Comparison of ENCODE assay signal across 12 cellular contexts in genomic region chr6:85864453-85865401, GRCh38.
DNase-seq lines count a peak whose midpoint lies in the region; ATAC-seq and TF ChIP-seq lines count a peak whose summit lies in the region.
"Had no signal": no experiment of that assay in that cellular context is flagged by ENCODE, and none has a peak within 500 bp of the region (broad histone marks: within the 10 kb centered on the region; RNA-seq: fewer than 3 reads in every experiment).

No MANE protein-coding gene starts in this region.

- H3K9me3 ChIP-seq in right cardiac atrium (ENCODE audit: control insufficient read depth, low read length) (no peaks in the 10 kb centered on the region), tibial artery (no peaks in the 10 kb centered on the region)
- H3K9me3 ChIP-seq: SJCRH30 had no signal

- in situ Hi-C loops in astrocyte of the spinal cord (cut with HindIII; ENCODE audit: low sequenced_read_pairs), result no loop called here

- peak; percentile 40 to 61 for ATAC-seq in right cardiac atrium
- no peak for ATAC-seq in GM21360 (IDR thresholded peaks at IDR 0.05; ENCODE audit: unreplicated experiment)
- ATAC-seq in HG02884 (IDR thresholded peaks at IDR 0.05; ENCODE audit: unreplicated experiment), result no peak
- ATAC-seq: activated T-cell treated with anti-CD3 and anti-CD28 coated beads, Interleukin-2, amount 50 U/mL, for 72 hours had no signal

- H3K27me3 ChIP-seq in right cardiac atrium (ENCODE audit: control insufficient read depth, insufficient read depth) (no peaks in the 10 kb centered on the region), tibial artery (no peaks in the 10 kb centered on the region)
- H3K27me3 ChIP-seq: SJCRH30 had no signal

- H3K4me3 ChIP-seq in astrocyte of the spinal cord (ENCODE audit: low read depth, low read length) (no peak overlapping the region), right cardiac atrium (ENCODE audit: low read length) (no peak overlapping the region), tibial artery (peak overlapping the region; percentile 51 to 54)

- 41% methylated on average over 7 of the region's 7 CpGs for WGBS in right cardiac atrium

- H3K36me3 ChIP-seq in tibial artery, result no peaks in the 10 kb centered on the region
- H3K36me3 ChIP-seq: SJCRH30 had no signal

- peak; percentile 21 for TF ChIP-seq CTCF in astrocyte of the spinal cord (IDR thresholded peaks at IDR 0.05; ENCODE audit: low read depth, low read length)
- TF ChIP-seq CTCF in tibial artery (IDR thresholded peaks at IDR 0.05), result peak in 1 of 2 experiments; percentile 25
- no peak for TF ChIP-seq CTCF in endothelial cell (IDR thresholded peaks at IDR 0.05; ENCODE audit: unreplicated experiment)

- H3K27ac ChIP-seq in right cardiac atrium (ENCODE audit: low read length) (no peak overlapping the region), tibial artery (peak overlapping the region; percentile 73 to 91)
- H3K27ac ChIP-seq: 22Rv1, SJCRH30 had no signal

- H3K4me1 ChIP-seq in right cardiac atrium (ENCODE audit: control insufficient read depth, insufficient read depth, low read length), result no peaks in the 10 kb centered on the region
- H3K4me1 ChIP-seq in tibial artery, result peaks cover 0 to 35% (median 20%) of the 10 kb centered on the region in 4 donors
- H3K4me1 ChIP-seq: SJCRH30 had no signal

- no peak overlapping the region for H3K27ac Mint-ChIP-seq in endothelial cell (ENCODE audit: unreplicated experiment)
- H3K27ac Mint-ChIP-seq: activated T-cell treated with anti-CD3 and anti-CD28 coated beads, Interleukin-2, amount 50 U/mL, for 72 hours had no signal

- H3K4me3 Mint-ChIP-seq in endothelial cell (ENCODE audit: unreplicated experiment), result no peak overlapping the region
- H3K4me3 Mint-ChIP-seq: activated T-cell treated with anti-CD3 and anti-CD28 coated beads, Interleukin-2, amount 50 U/mL, for 72 hours had no signal

- H3K9me3 Mint-ChIP-seq in endothelial cell (ENCODE audit: unreplicated experiment), result peaks cover 8% of the 10 kb centered on the region

- intact Hi-C loops in right cardiac atrium (cut with DNase I), result no loop called here
- intact Hi-C loops in tibial artery (cut with DNase I; ENCODE audit: low total_unique reads), result no loop called here

- peaks cover 2% of the 10 kb centered on the region for H3K27me3 Mint-ChIP-seq in endothelial cell (ENCODE audit: unreplicated experiment)

- H3K36me3 Mint-ChIP-seq in endothelial cell (ENCODE audit: low read depth, unreplicated experiment), result no peaks in the 10 kb centered on the region

- no peaks in the 10 kb centered on the region for H3K4me1 Mint-ChIP-seq in endothelial cell (ENCODE audit: unreplicated experiment)

- DNase-seq in DMS 273 (lab: John Stamatoyannopoulos, UW; ENCODE audit: unreplicated experiment) (peak; percentile 35), DMS 273 treated with DMSO at 0.1 percent for 48 hours (lab: John Stamatoyannopoulos, UW) (no peak), astrocyte of the spinal cord (ENCODE audit: low read depth, low spot score) (peak; percentile 35), right cardiac atrium (no peak), tibial artery (no peak), endothelial cell (ENCODE audit: low spot score) (no peak)
- DNase-seq: activated T-cell treated with anti-CD3 and anti-CD28 coated beads, Interleukin-2, amount 50 U/mL, for 72 hours; NCI-H1092 treated with DMSO at 0.1 percent for 48 hours had no signal

Comparison
In these comparisons a context has a peak if more than half of its experiments do, and no peak if none do; other contexts are left out.
1. DNase-seq: peak in DMS 273 (single experiment) and astrocyte of the spinal cord (single experiment); none in DMS 273 treated with DMSO at 0.1 percent for 48 hours (single experiment), right cardiac atrium (0 of 3), tibial artery (0 of 2) and endothelial cell (single experiment).
2. H3K4me3 ChIP-seq: peak in tibial artery (2 of 2); none in astrocyte of the spinal cord (single experiment) and right cardiac atrium (single experiment).
3. ATAC-seq: peak in right cardiac atrium (2 of 2); none in GM21360 (single experiment) and HG02884 (single experiment).